9 cellular contexts compared by ENCODE assay signal in the genomic region with DNA sequence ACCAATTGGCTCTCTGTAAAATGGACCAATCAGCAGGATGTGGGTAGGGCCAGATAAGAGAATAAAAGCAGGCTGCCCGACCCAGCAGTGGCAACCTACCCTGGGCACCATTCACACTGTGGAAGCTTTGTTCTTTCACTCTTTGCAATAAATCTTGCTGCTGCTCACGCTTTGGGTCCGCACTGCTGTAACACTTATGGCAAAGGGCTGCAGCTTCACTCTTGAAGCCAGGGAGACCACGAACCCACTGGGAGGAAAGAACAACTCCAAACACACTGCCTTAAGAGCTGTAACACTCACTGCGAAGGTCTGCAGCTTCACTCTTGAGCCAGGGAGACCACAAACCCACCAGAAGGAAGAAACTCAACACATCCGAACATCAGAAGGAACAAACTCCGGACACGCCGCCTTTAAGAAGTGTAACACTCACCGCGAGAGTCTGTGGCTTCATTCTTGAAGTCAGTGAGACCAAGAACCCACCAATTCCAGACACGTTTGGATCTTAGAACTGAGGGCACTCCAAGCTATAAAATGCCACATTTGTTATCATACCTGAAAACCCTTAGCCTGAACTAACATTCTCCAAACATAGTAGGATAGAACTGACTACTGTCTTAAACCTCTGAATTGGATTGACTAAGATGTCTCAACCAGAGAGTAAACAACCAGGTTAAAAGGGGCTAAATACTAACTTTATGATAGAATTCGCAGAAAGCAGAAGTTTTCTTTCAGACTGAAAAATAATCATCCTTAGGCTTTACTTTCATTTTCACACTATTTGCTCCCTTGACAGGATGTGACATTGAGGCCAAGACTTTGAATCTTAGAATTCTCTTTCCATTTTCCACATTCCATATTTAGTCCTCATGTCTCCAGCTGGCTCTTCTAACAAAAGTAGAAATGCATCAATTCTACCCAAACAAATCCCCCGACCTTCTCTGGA. TPM values are rescaled to one million over a fixed set of nuclear protein-coding genes. Genes with fewer than 3 reads are reported as not detected.
DNase-seq lines count a peak whose midpoint lies in the region; ATAC-seq, FAIRE-seq and TF ChIP-seq lines count a peak whose summit lies in the region.
"Had no signal": no experiment of that assay in that cellular context is flagged by ENCODE, and none has a peak within 500 bp of the region (broad histone marks: within the 10 kb centered on the region; RNA-seq: fewer than 3 reads in every experiment).

No MANE protein-coding gene starts in this region.

- TF ChIP-seq EP300 in H1 (IDR thresholded peaks at IDR 0.05; ENCODE audit: borderline replicate concordance in 1 of 2, low read depth in 2 of 2, low read length in 2 of 2): no peak

- H3K18ac ChIP-seq in H1 (ENCODE audit: extremely low read depth, low read length): no peak overlapping the region

- H2AK5ac ChIP-seq in H1 (ENCODE audit: low read depth, low read length): no peak overlapping the region

- H3K4ac ChIP-seq in H1 (replicated peaks; ENCODE audit: insufficient read length, low read depth, low read length): no peak overlapping the region

- H3K9ac ChIP-seq in H1 (replicated peaks in 1 of 4; ENCODE audit: extremely low read depth in 1 of 4, low read depth in 3 of 4, low read length in 3 of 4): no peak overlapping the region

- TF ChIP-seq POLR2A in H1 (IDR thresholded peaks at IDR 0.05; ENCODE audit: control extremely low read depth in 1 of 2, low read depth in 2 of 2, low read length in 2 of 2): no peak

- peak; percentile 35 for ATAC-seq in GM18502 (IDR thresholded peaks at IDR 0.05; ENCODE audit: poor library complexity, unreplicated experiment)
- peak; percentile 16 for ATAC-seq in HG02623 (IDR thresholded peaks at IDR 0.05; ENCODE audit: unreplicated experiment)
- no peak for ATAC-seq in RWPE2 (ENCODE audit: low read depth)

- no peaks in the 10 kb centered on the region for H3K79me2 ChIP-seq in H1 (ENCODE audit: control insufficient read depth in 1 of 2, insufficient read depth in 2 of 2, low read length in 2 of 2)

- H3K36me3 ChIP-seq in RWPE2 (ENCODE audit: low read depth): no peaks in the 10 kb centered on the region
- H3K36me3 ChIP-seq in H1 (ENCODE audit: control insufficient read depth in 2 of 4, insufficient read depth in 4 of 4, low read length in 3 of 4): no peaks in the 10 kb centered on the region
- H3K36me3 ChIP-seq: SJSA1 had no signal

- POLR2A ChIA-PET in H1 (lab: Charles Lee; ENCODE audit: partially characterized antibody): interaction anchor here (0.9 kb wide), 1 partner anchor 25 kb away, joined by 3 read pairs; no protein-coding TSS in a partner anchor

- H3K4me2 ChIP-seq in H1 (ENCODE audit: insufficient read depth in 1 of 2, low read depth in 2 of 2, low read length in 2 of 2): no peak overlapping the region

- H3K27me3 ChIP-seq in RWPE2 (ENCODE audit: insufficient read depth, poor library complexity, severe bottlenecking): no peaks in the 10 kb centered on the region
- H3K27me3 ChIP-seq in H1 (replicated peaks in 1 of 4; ENCODE audit: control insufficient read depth in 3 of 4, extremely low read depth in 1 of 4, insufficient read depth in 3 of 4, low read length in 3 of 4): no peaks in the 10 kb centered on the region; a peak in 1 of 7 replicates
- H3K27me3 ChIP-seq: SJSA1 had no signal

- H3K4me3 ChIP-seq in RWPE2 (ENCODE audit: severe bottlenecking) (no peak overlapping the region), H1 (ENCODE audit: extremely low read depth in 1 of 4, insufficient read depth in 2 of 4, low read depth in 3 of 4, low read length in 4 of 4) (no peak overlapping the region)
- H3K4me3 ChIP-seq: SJSA1 had no signal

- H3K79me1 ChIP-seq in H1 (ENCODE audit: low read depth, low read length): no peaks in the 10 kb centered on the region

- no peak overlapping the region for H3K56ac ChIP-seq in H1 (replicated peaks; ENCODE audit: insufficient read length, low read depth, low read length)

- no peaks in the 10 kb centered on the region for H4K20me1 ChIP-seq in H1 (replicated peaks in 1 of 2; ENCODE audit: control insufficient read depth in 1 of 2, insufficient read depth in 2 of 2, low read length in 2 of 2)

- H3K14ac ChIP-seq in H1 (ENCODE audit: insufficient read length): no peak overlapping the region

- no peak overlapping the region for H2BK120ac ChIP-seq in H1 (replicated peaks; ENCODE audit: low read depth, low read length)

- H3K4me1 ChIP-seq in RWPE2 (ENCODE audit: insufficient read depth, poor library complexity, severe bottlenecking) (peaks cover 37% of the 10 kb centered on the region), H1 (replicated peaks in 1 of 4; ENCODE audit: control insufficient read depth in 3 of 4, insufficient read depth in 4 of 4, low read length in 3 of 4) (no peaks in the 10 kb centered on the region)

- no peaks in the 10 kb centered on the region for H3K9me3 ChIP-seq in RWPE2 (ENCODE audit: severe bottlenecking)
- H3K9me3 ChIP-seq in H1 (ENCODE audit: insufficient read depth in 2 of 2, low read depth in 1 of 2, low read length in 1 of 2): peaks cover 0 to 2% of the 10 kb centered on the region in 2 experiments; a peak in 1 of 4 replicates
- H3K9me3 ChIP-seq: SJSA1 had no signal

- DNase-seq in RWPE2 (ENCODE audit: low spot score): no peak
- DNase-seq in H1 (ENCODE audit: low read depth in 1 of 2, low spot score in 2 of 2): no peak
- DNase-seq in stimulated activated CD4-positive, alpha-beta T cell treated with anti-CD3 and anti-CD28 coated beads, Interleukin-15, amount 100 ng/mL, for 24 hours: peak; percentile 40
- DNase-seq in iPS-NIHi11 (ENCODE audit: low spot score): no peak
- no peak for DNase-seq in islet precursor cell
- no peak for DNase-seq in NK-92 treated with Interleukin-12 subunit alpha and Interleukin-12 subunit beta, amount 100 ng/mL, for 24 hours (lab: John Stamatoyannopoulos, UW)

- no peak overlapping the region for H2BK12ac ChIP-seq in H1 (ENCODE audit: low read depth, low read length)

- no peak overlapping the region for H2BK15ac ChIP-seq in H1 (ENCODE audit: low read length)

- CTCF ChIA-PET in H1 (lab: Charles Lee; ENCODE audit: partially characterized antibody): interaction anchor here (0.7 to 1.8 kb wide), 5 partner anchors 22 to 169 kb away, joined by 3 to 4 read pairs (median 3); a partner anchor contains a TSS

- TF ChIP-seq CTCF in RWPE2 (IDR thresholded peaks at IDR 0.05; ENCODE audit: poor library complexity, severe bottlenecking) (no peak), H1 (IDR thresholded peaks at IDR 0.05; ENCODE audit: control extremely low read depth in 1 of 3, insufficient read depth in 1 of 3, low read depth in 1 of 3, low read length in 3 of 3) (no peak)

- no peak for FAIRE-seq in H1 (lab: Jason Lieb, UNC)

- H4K91ac ChIP-seq in H1 (replicated peaks; ENCODE audit: insufficient read length, low read length): no peak overlapping the region

- 91% methylated on average over 13 of the region's 14 CpGs; no CpG with 5 or more reads in 1 of the 2 experiments for WGBS in H1 (ENCODE audit: extremely low coverage in 1 of 2, insufficient coverage in 1 of 2, insufficient read length in 1 of 2, insufficient replicate concordance in 2 of 2, low coverage in 1 of 2, low lambda C conversion rate in 2 of 2, missing lambda C conversion rate in 1 of 2), 2 experiments

- H4K5ac ChIP-seq in H1 (ENCODE audit: insufficient read length, low read depth, low read length): no peak overlapping the region

- no peak for TF ChIP-seq RAD21 in H1 (IDR thresholded peaks at IDR 0.05 in 1 of 2, conservative IDR thresholded peaks at IDR 0.05 in 1 of 2; ENCODE audit: low read depth in 2 of 2, low read length in 2 of 2)

- H3K23ac ChIP-seq in H1 (ENCODE audit: insufficient read length): no peak overlapping the region

- peak overlapping the region; percentile 21 for H3K27ac ChIP-seq in RWPE2 (ENCODE audit: poor library complexity, severe bottlenecking)
- no peak overlapping the region for H3K27ac ChIP-seq in H1 (ENCODE audit: low read depth, low read length)
- H3K27ac ChIP-seq: SJSA1 had no signal

- H2BK20ac ChIP-seq in H1 (ENCODE audit: low read length): no peak overlapping the region

- H2AFZ ChIP-seq in H1 (ENCODE audit: low read length): no peak overlapping the region

- H2BK5ac ChIP-seq in H1 (ENCODE audit: low read depth, low read length): no peak overlapping the region

- no peaks in the 10 kb centered on the region; the same call in 1 of the 2 replicates for H3K23me2 ChIP-seq in H1 (ENCODE audit: low read depth, low read length)

- 0 out of 2 replicates have a peak overlapping the region, but pooled peaks have one; percentile 7 for H4K8ac ChIP-seq in H1 (ENCODE audit: extremely low read depth, insufficient read depth, low read length)

RNA-seq across cellular contexts. Expression of a gene that starts 33.6 kb away (rescaled TPM):
- total RNA-seq in H1 (2021; fragmentation: NEBNext Ultra II Directional; extraction: Animal tissue kit (Norgen Biotek cat#: 25700)): 1.6 and 2.2 TPM in 2 replicates
- 0.50 and 1.2 TPM in 2 replicates for polyA plus RNA-seq in H1 (2011; rRNA removed)
- polyA plus RNA-seq in H1 (2011; cell fraction: cytosol; rRNA removed): 0.76 TPM
- polyA plus RNA-seq in H1 (2011; cell fraction: nucleus; rRNA removed): 1.2 TPM
- 0.88 to 3.0 TPM (median 1.9 TPM) in 4 replicates for polyA plus RNA-seq in H1 (2012, experiment 1 of 2)
- polyA plus RNA-seq in H1 (2012, experiment 2 of 2): 0.08 TPM
- 2.5 TPM for polyA plus RNA-seq in H1 (2013, experiment 1 of 2)
- polyA plus RNA-seq in H1 (2013, experiment 2 of 2): 2.2 TPM
- 2.4 and 4.1 TPM in 2 replicates for polyA minus RNA-seq in H1 (2011; rRNA and poly(A)+ RNA removed)
- 4.6 TPM for polyA minus RNA-seq in H1 (2011; cell fraction: cytosol; rRNA and poly(A)+ RNA removed)
- polyA minus RNA-seq in H1 (2011; cell fraction: nucleus; rRNA and poly(A)+ RNA removed): 7.9 TPM

RNA-seq across cellular contexts. Expression of a gene that starts 50.9 kb away (rescaled TPM):
- total RNA-seq in H1 (2021; fragmentation: NEBNext Ultra II Directional; extraction: Animal tissue kit (Norgen Biotek cat#: 25700)): 19.7 and 20.3 TPM in 2 replicates
- polyA plus RNA-seq in H1 (2011; rRNA removed): 22.5 and 28.9 TPM in 2 replicates
- polyA plus RNA-seq in H1 (2011; cell fraction: cytosol; rRNA removed): 27.4 TPM
- 11.4 TPM for polyA plus RNA-seq in H1 (2011; cell fraction: nucleus; rRNA removed)
- polyA plus RNA-seq in H1 (2012, experiment 1 of 2): 15.5 to 22.3 TPM (median 21.3 TPM) in 4 replicates
- 10.7 TPM for polyA plus RNA-seq in H1 (2012, experiment 2 of 2)
- polyA plus RNA-seq in H1 (2013, experiment 1 of 2): 10.4 TPM
- polyA plus RNA-seq in H1 (2013, experiment 2 of 2): 9.7 TPM
- polyA minus RNA-seq in H1 (2011; rRNA and poly(A)+ RNA removed): 18.0 TPM in 2 replicates
- 8.8 TPM for polyA minus RNA-seq in H1 (2011; cell fraction: cytosol; rRNA and poly(A)+ RNA removed)
- polyA minus RNA-seq in H1 (2011; cell fraction: nucleus; rRNA and poly(A)+ RNA removed): 21.5 TPM

RNA-seq across cellular contexts. Expression of a gene that starts 51.0 kb away (rescaled TPM):
- total RNA-seq in H1 (2021; fragmentation: NEBNext Ultra II Directional; extraction: Animal tissue kit (Norgen Biotek cat#: 25700)): 28.6 and 29.7 TPM in 2 replicates
- 12.2 and 12.9 TPM in 2 replicates for polyA plus RNA-seq in H1 (2011; rRNA removed)
- 14.5 TPM for polyA plus RNA-seq in H1 (2011; cell fraction: cytosol; rRNA removed)
- polyA plus RNA-seq in H1 (2011; cell fraction: nucleus; rRNA removed): 14.6 TPM
- 20.3 to 27.4 TPM (median 23.4 TPM) in 4 replicates for polyA plus RNA-seq in H1 (2012, experiment 1 of 2)
- polyA plus RNA-seq in H1 (2012, experiment 2 of 2): 4.7 TPM
- polyA plus RNA-seq in H1 (2013, experiment 1 of 2): 13.8 TPM
- 13.3 TPM for polyA plus RNA-seq in H1 (2013, experiment 2 of 2)
- 11.4 and 15.5 TPM in 2 replicates for polyA minus RNA-seq in H1 (2011; rRNA and poly(A)+ RNA removed)
- 10.1 TPM for polyA minus RNA-seq in H1 (2011; cell fraction: cytosol; rRNA and poly(A)+ RNA removed)
- 19.9 TPM for polyA minus RNA-seq in H1 (2011; cell fraction: nucleus; rRNA and poly(A)+ RNA removed)
